12 cellular contexts compared by ENCODE assay signal in genomic region chr11:48066881-48067800, GRCh38.
DNase-seq lines count a peak whose midpoint lies in the region; ATAC-seq, FAIRE-seq and TF ChIP-seq lines count a peak whose summit lies in the region.
"Had no signal": no experiment of that assay in that cellular context is flagged by ENCODE, and none has a peak within 500 bp of the region (broad histone marks: within the 10 kb centered on the region; RNA-seq: fewer than 3 reads in every experiment).

No MANE protein-coding gene starts in this region.

- H3K4me1 ChIP-seq in CD4-positive, alpha-beta memory T cell (ENCODE audit: insufficient read depth, low read length), result peaks cover 17% of the 10 kb centered on the region
- H3K4me1 ChIP-seq: prostate gland had no signal

- H3K4me3 ChIP-seq in CD4-positive, alpha-beta memory T cell (ENCODE audit: low read length in 2 of 2), result no peak overlapping the region
- H3K4me3 ChIP-seq: prostate gland had no signal

- no peak overlapping the region for H3K4me3 Mint-ChIP-seq in osteocyte (ENCODE audit: unreplicated experiment)
- no peak overlapping the region for H3K4me3 Mint-ChIP-seq in CD4-positive, alpha-beta memory T cell

- no peaks in the 10 kb centered on the region for H3K27me3 Mint-ChIP-seq in osteocyte (ENCODE audit: unreplicated experiment)
- H3K27me3 Mint-ChIP-seq in CD4-positive, alpha-beta memory T cell, result no peaks in the 10 kb centered on the region

- peaks cover 4% of the 10 kb centered on the region for H3K36me3 ChIP-seq in CD4-positive, alpha-beta memory T cell (ENCODE audit: insufficient read depth, low read length)
- H3K36me3 ChIP-seq: prostate gland had no signal

- no peak overlapping the region for H3K27ac ChIP-seq in CD4-positive, alpha-beta memory T cell (ENCODE audit: low read depth, low read length)
- H3K27ac ChIP-seq: prostate gland had no signal

- no peak for DNase-seq in GM12892 (ENCODE audit: insufficient read length)
- peak; percentile 53 for DNase-seq in OCI-M1 (lab: John Stamatoyannopoulos, UW)
- peak; percentile 54 for DNase-seq in fibroblast of peridontal ligament (ENCODE audit: extremely low read depth)
- DNase-seq in osteocyte (ENCODE audit: extremely low spot score, unreplicated experiment), result no peak
- no peak for DNase-seq in superior temporal gyrus (ENCODE audit: extremely low spot score)
- DNase-seq in NCI-H2171 treated with DMSO at 0.1 percent for 48 hours (lab: John Stamatoyannopoulos, UW), result no peak
- no peak for DNase-seq in CD4-positive, alpha-beta memory T cell
- DNase-seq: activated T-cell treated with anti-CD3 and anti-CD28 coated beads, Interleukin-2, amount 50 U/mL, for 1 hour; NCI-H2029 treated with DMSO at 0.1 percent for 48 hours; SW 1271 had no signal

- no peaks in the 10 kb centered on the region for H3K9me3 Mint-ChIP-seq in osteocyte (ENCODE audit: unreplicated experiment)
- H3K9me3 Mint-ChIP-seq in CD4-positive, alpha-beta memory T cell, result no peaks in the 10 kb centered on the region

- peaks cover 43% of the 10 kb centered on the region for H3K4me1 Mint-ChIP-seq in osteocyte (ENCODE audit: unreplicated experiment)
- peaks cover 18 to 28% (median 21%) of the 10 kb centered on the region in 4 donors for H3K4me1 Mint-ChIP-seq in CD4-positive, alpha-beta memory T cell

- ATAC-seq in HG03095 (IDR thresholded peaks at IDR 0.05; ENCODE audit: unreplicated experiment), result no peak

- no peak for TF ChIP-seq CTCF in osteocyte (IDR thresholded peaks at IDR 0.05)

- CTCF ChIA-PET in CD4-positive, alpha-beta memory T cell (lab: Charles Lee; ENCODE audit: partially characterized antibody), result no interaction called here

- POLR2A ChIA-PET in CD4-positive, alpha-beta memory T cell (lab: Charles Lee; ENCODE audit: partially characterized antibody), result no interaction called here

- no peak for TF ChIP-seq POLR2A in GM12892 (IDR thresholded peaks at IDR 0.05; ENCODE audit: low read depth, low read length)

- peak; percentile 70 for FAIRE-seq in GM12892 (lab: Jason Lieb, UNC)

- intact Hi-C loops in CD4-positive, alpha-beta memory T cell (cut with micrococcal nuclease), result no loop called here

- no peaks in the 10 kb centered on the region for H3K36me3 Mint-ChIP-seq in osteocyte (ENCODE audit: unreplicated experiment)
- peaks cover 16 to 21% of the 10 kb centered on the region in 2 donors for H3K36me3 Mint-ChIP-seq in CD4-positive, alpha-beta memory T cell

- H3K27ac Mint-ChIP-seq in osteocyte (ENCODE audit: unreplicated experiment), result peak overlapping the region; percentile 45
- peak overlapping the region in 1 of 7 donors; percentile 4 for H3K27ac Mint-ChIP-seq in CD4-positive, alpha-beta memory T cell

- no peaks in the 10 kb centered on the region for H3K9me3 ChIP-seq in CD4-positive, alpha-beta memory T cell (ENCODE audit: control insufficient read depth in 1 of 2, low read length in 2 of 2)
- H3K9me3 ChIP-seq: prostate gland had no signal

- H3K27me3 ChIP-seq in CD4-positive, alpha-beta memory T cell (ENCODE audit: insufficient read depth, low read length), result no peaks in the 10 kb centered on the region

Comparison
In these comparisons a context has a peak if more than half of its experiments do, and no peak if none do; other contexts are left out.
1. DNase-seq: peak in OCI-M1 (single experiment) and fibroblast of peridontal ligament (single experiment); none in GM12892 (single experiment), osteocyte (single experiment), superior temporal gyrus (single experiment), NCI-H2171 treated with DMSO at 0.1 percent for 48 hours (single experiment) and CD4-positive, alpha-beta memory T cell (0 of 5).